ENCODE assay signal across 21 cellular contexts in the genomic region with DNA sequence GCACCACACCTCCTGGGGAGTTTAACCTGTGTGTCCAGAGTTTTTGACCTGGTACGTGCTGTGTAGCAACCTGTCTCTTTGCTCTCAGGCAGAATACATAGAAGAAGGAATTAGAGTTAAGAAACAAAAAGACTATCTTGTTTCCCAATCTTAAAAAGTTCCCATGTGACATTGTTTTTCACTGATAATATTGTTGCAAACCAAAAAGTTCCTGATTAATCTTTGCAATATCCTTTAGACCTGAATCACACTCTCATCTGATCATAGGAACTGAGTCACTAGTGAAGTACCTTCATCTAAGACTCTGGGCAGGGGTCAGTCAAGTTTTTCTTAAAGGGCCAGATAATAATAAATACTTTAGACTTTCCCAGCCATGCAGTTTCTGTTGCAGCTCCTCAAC. TPM values are rescaled to one million over a fixed set of nuclear protein-coding genes. Genes with fewer than 3 reads are reported as not detected.
DNase-seq lines count a peak whose midpoint lies in the region; ATAC-seq and TF ChIP-seq lines count a peak whose summit lies in the region.
"Had no signal": no experiment of that assay in that cellular context is flagged by ENCODE, and none has a peak within 500 bp of the region (broad histone marks: within the 10 kb centered on the region; RNA-seq: fewer than 3 reads in every experiment).

No MANE protein-coding gene starts in this region.

- H4K20me1 ChIP-seq in PC-9 (ENCODE audit: insufficient read depth) (no peaks in the 10 kb centered on the region), osteoblast (ENCODE audit: insufficient read depth, low read length) (peaks cover 46% of the 10 kb centered on the region)

- H3K79me2 ChIP-seq in PC-9 (ENCODE audit: low read depth) (no peaks in the 10 kb centered on the region), osteoblast (ENCODE audit: insufficient read depth, low read length) (peaks cover 93% of the 10 kb centered on the region)

- intact Hi-C loops in PC-9 (cut with micrococcal nuclease; ENCODE audit: unreplicated experiment) (no loop called here), dorsolateral prefrontal cortex (cut with DNase I) (no loop called here)

- H3K4me2 ChIP-seq in PC-9, result peak overlapping the region; percentile 2
- H3K4me2 ChIP-seq in osteoblast (ENCODE audit: insufficient read depth, low read length), result peak overlapping the region; percentile 37

- H3F3A ChIP-seq in PC-9 (ENCODE audit: insufficient read depth, low read depth), result peaks cover 29% of the 10 kb centered on the region

- peak overlapping the region; percentile 69 for H3K27ac ChIP-seq in PC-9
- H3K27ac ChIP-seq in osteoblast (ENCODE audit: low read depth, low read length), result peak overlapping the region; percentile 36
- H3K27ac ChIP-seq in dorsolateral prefrontal cortex, result no peak overlapping the region
- H3K27ac ChIP-seq: colonic mucosa, SJCRH30, upper lobe of left lung had no signal

- no peaks in the 10 kb centered on the region; the same call in 1 of the 2 replicates for H3K9me2 ChIP-seq in PC-9 (ENCODE audit: insufficient read depth)

- H3K36me3 ChIP-seq in PC-9 (ENCODE audit: low read depth), result no peaks in the 10 kb centered on the region
- peaks cover 25% of the 10 kb centered on the region for H3K36me3 ChIP-seq in osteoblast (ENCODE audit: insufficient read depth, low read length)
- H3K36me3 ChIP-seq: colonic mucosa, SJCRH30, upper lobe of left lung had no signal

- POLR2A ChIA-PET in PC-9 (lab: Charles Lee; ENCODE audit: unreplicated experiment), result no interaction called here

- DNase-seq in EL (peak; percentile 30), PC-9 (peak in 1 of 2 experiments; percentile 82), dermis blood vessel endothelial cell (peak; percentile 36), osteoblast (ENCODE audit: insufficient read length, low spot score, missing footprints) (no peak), NCI-H1417 (lab: John Stamatoyannopoulos, UW) (no peak), NCI-H2081 (lab: John Stamatoyannopoulos, UW) (no peak), dorsolateral prefrontal cortex (no peak)
- DNase-seq: activated CD4-positive, CD25-positive, alpha-beta regulatory T cell treated with anti-CD3 and anti-CD28 coated beads, Interleukin-2, amount 50 U/mL, for 72 hours; activated CD8-positive, alpha-beta memory T cell treated with anti-CD3 and anti-CD28 coated beads, Interleukin-2, amount 10 ng/mL, durations not matched to agents 7 days and 5 days; amygdala; CD8-positive, alpha-beta memory T cell; colonic mucosa; GOT3; MV-4-11; NCI-H2029 treated with DMSO at 0.1 percent for 48 hours; NCI-H510A; right cardiac atrium; SJCRH30; stimulated activated naive CD8-positive, alpha-beta T cell treated with anti-CD3 and anti-CD28 coated beads, Interleukin-15, Interleukin-2, amounts not matched to agents 100 U/mL and 50 U/mL, for 24 hours; upper lobe of left lung had no signal

- ATAC-seq in HG02852 (IDR thresholded peaks at IDR 0.05; ENCODE audit: unreplicated experiment), result no peak
- ATAC-seq: activated CD8-positive, alpha-beta memory T cell treated with anti-CD3 and anti-CD28 coated beads, Interleukin-2, amount 10 ng/mL, durations not matched to agents 7 days and 5 days; right cardiac atrium; stimulated activated naive CD8-positive, alpha-beta T cell treated with anti-CD3 and anti-CD28 coated beads, Interleukin-15, Interleukin-2, amounts not matched to agents 100 U/mL and 50 U/mL, for 24 hours had no signal

- 0 out of 2 replicates have a peak overlapping the region, but pooled peaks have one; percentile 11 for H2AFZ ChIP-seq in PC-9
- H2AFZ ChIP-seq in osteoblast (ENCODE audit: low read length), result no peak overlapping the region

- CTCF ChIA-PET in PC-9 (lab: Charles Lee), result no interaction called here

- H3K4me3 ChIP-seq in PC-9 (no peak overlapping the region), osteoblast (ENCODE audit: insufficient read depth, low read length) (no peak overlapping the region), dorsolateral prefrontal cortex (no peak overlapping the region)
- H3K4me3 ChIP-seq: colonic mucosa, SJCRH30, upper lobe of left lung had no signal

- H3K27me3 ChIP-seq in PC-9 (ENCODE audit: insufficient read depth, low read depth) (no peaks in the 10 kb centered on the region), osteoblast (ENCODE audit: insufficient read depth, low read length) (no peaks in the 10 kb centered on the region), dorsolateral prefrontal cortex (no peaks in the 10 kb centered on the region)
- H3K27me3 ChIP-seq: colonic mucosa, SJCRH30, upper lobe of left lung had no signal

- H3K4me1 ChIP-seq in PC-9 (replicated peaks; ENCODE audit: insufficient read depth) (peaks cover 70% of the 10 kb centered on the region), osteoblast (ENCODE audit: insufficient read depth, low read length) (peaks cover 72% of the 10 kb centered on the region)
- H3K4me1 ChIP-seq: colonic mucosa, SJCRH30 had no signal

- no TSS peak for BruUV-seq in PC-9 (replicated peaks; lab: Mats Ljungman, UMichigan)

- TF ChIP-seq CTCF in PC-9 (conservative IDR thresholded peaks at IDR 0.05) (no peak), osteoblast (IDR thresholded peaks at IDR 0.05; ENCODE audit: extremely low read depth, low read depth, low read length) (no peak), dorsolateral prefrontal cortex (IDR thresholded peaks at IDR 0.05 in 54 of 56, conservative IDR thresholded peaks at IDR 0.05 in 2 of 56; ENCODE audit: low read depth in 1 of 56, partially characterized antibody in 56 of 56) (no peak)

- H3K9me3 ChIP-seq in PC-9 (ENCODE audit: insufficient read depth, low read depth) (peaks cover 8% of the 10 kb centered on the region; the same call in 1 of the 2 replicates), osteoblast (ENCODE audit: low read depth, low read length) (no peaks in the 10 kb centered on the region)
- H3K9me3 ChIP-seq: colonic mucosa, SJCRH30, upper lobe of left lung had no signal

RNA-seq across cellular contexts. Expression of a gene that starts 35.1 kb away (rescaled TPM):
- not detected in 2 replicates for total RNA-seq in PC-9 (2021)
- total RNA-seq in dermis blood vessel endothelial cell, result 4.4 and 9.3 TPM in 2 replicates
- total RNA-seq in osteoblast, result 242 and 272 TPM in 2 replicates
- 100 to 1,000 TPM; 118 to 514 (median 366) TPM for total RNA-seq in dorsolateral prefrontal cortex
- total RNA-seq: SJCRH30 had no signal

Comparison
In these comparisons a context has a peak if more than half of its experiments do, and no peak if none do; other contexts are left out.
1. DNase-seq: peak in EL (single experiment) and dermis blood vessel endothelial cell (single experiment); none in osteoblast (single experiment), NCI-H1417 (0 of 3), NCI-H2081 (0 of 2) and dorsolateral prefrontal cortex (0 of 10).
2. H3K27ac ChIP-seq: peak in PC-9 (single experiment) and osteoblast (single experiment); none in dorsolateral prefrontal cortex (0 of 59).
3. RNA of a gene that starts 35.1 kb away (total RNA-seq): 118 to 514 TPM in dorsolateral prefrontal cortex and 242 to 272 TPM in osteoblast; 4.4 to 9.3 TPM in dermis blood vessel endothelial cell and not detected in PC-9; every median in the first group is over 10 times any median in the second.